21 cellular contexts compared by ENCODE assay signal in genomic region chr2:2587364-2587763, GRCh38.
"Had no signal": no experiment of that assay in that cellular context is flagged by ENCODE, and none has a peak within 500 bp of the region (broad histone marks: within the 10 kb centered on the region; RNA-seq: fewer than 3 reads in every experiment).

No MANE protein-coding gene starts in this region.

- H3K4me3 Mint-ChIP-seq: activated T-cell treated with anti-CD3 and anti-CD28 coated beads, Interleukin-2, amount 50 U/mL, for 24 hours; activated T-helper 17 cell treated with anti-CD3 and anti-CD28 coated beads, Interleukin-2, amount 50 U/mL, for 72 hours; central memory CD8-positive, alpha-beta T cell; mesothelial cell of epicardium; natural killer cell; type B pancreatic cell had no signal

- H3K36me3 Mint-ChIP-seq: mesothelial cell of epicardium, natural killer cell, type B pancreatic cell had no signal

- H3K27ac ChIP-seq: adrenal gland, breast epithelium, gastroesophageal sphincter, left ventricle myocardium inferior, thoracic aorta, vagina had no signal

- H3K4me3 ChIP-seq: adrenal gland, breast epithelium, gastroesophageal sphincter, left ventricle myocardium inferior, thoracic aorta, vagina had no signal

- DNase-seq: activated CD4-positive, alpha-beta T cell treated with anti-CD3 and anti-CD28 coated beads for 1 hour; activated CD8-positive, alpha-beta memory T cell treated with anti-CD3 and anti-CD28 coated beads, Interleukin-2, amount 50 U/mL, for 4 hours; activated T-cell treated with anti-CD3 and anti-CD28 coated beads, Interleukin-2, amount 50 U/mL, for 24 hours; dorsolateral prefrontal cortex; left ventricle myocardium inferior; natural killer cell; stimulated activated CD4-positive, alpha-beta T cell treated with anti-CD3 and anti-CD28 coated beads, Interleukin-2, amount 100 ng/mL, for 48 hours; stimulated activated naive CD4-positive, alpha-beta T cell had no signal

- H3K4me1 ChIP-seq: adrenal gland, breast epithelium, gastroesophageal sphincter, left ventricle myocardium inferior, vagina had no signal

- H3K4me1 Mint-ChIP-seq: activated T-helper 17 cell treated with anti-CD3 and anti-CD28 coated beads, Interleukin-2, amount 50 U/mL, for 72 hours; central memory CD8-positive, alpha-beta T cell; mesothelial cell of epicardium; natural killer cell had no signal

- H3K27me3 ChIP-seq: adrenal gland, dorsolateral prefrontal cortex, gastroesophageal sphincter, vagina had no signal

- H3K27me3 Mint-ChIP-seq: activated T-cell treated with anti-CD3 and anti-CD28 coated beads, Interleukin-2, amount 50 U/mL, for 24 hours; central memory CD8-positive, alpha-beta T cell had no signal

- H3K27ac Mint-ChIP-seq: activated naive CD4-positive, alpha-beta T cell treated with anti-CD3 and anti-CD28 coated beads, Interleukin-2, amount 50 U/mL, for 72 hours; activated T-cell treated with anti-CD3 and anti-CD28 coated beads, Interleukin-2, amount 50 U/mL, for 24 hours; activated T-helper 17 cell treated with anti-CD3 and anti-CD28 coated beads, Interleukin-2, amount 50 U/mL, for 72 hours; mesothelial cell of epicardium; natural killer cell; progenitor cell of endocrine pancreas; type B pancreatic cell had no signal

- FAIRE-seq: astrocyte, colon had no signal

- H3K9me3 Mint-ChIP-seq: activated naive CD4-positive, alpha-beta T cell treated with anti-CD3 and anti-CD28 coated beads, Interleukin-2, amount 50 U/mL, for 72 hours; activated T-cell treated with anti-CD3 and anti-CD28 coated beads, Interleukin-2, amount 50 U/mL, for 24 hours; activated T-helper 17 cell treated with anti-CD3 and anti-CD28 coated beads, Interleukin-2, amount 50 U/mL, for 72 hours; central memory CD8-positive, alpha-beta T cell; natural killer cell; type B pancreatic cell had no signal

- H3K36me3 ChIP-seq: adrenal gland, breast epithelium, gastroesophageal sphincter, left ventricle myocardium inferior, thoracic aorta, vagina had no signal

- ATAC-seq: activated naive CD4-positive, alpha-beta T cell treated with anti-CD3 and anti-CD28 coated beads, Interleukin-2, amount 50 U/mL, for 72 hours; activated T-helper 17 cell treated with anti-CD3 and anti-CD28 coated beads, Interleukin-2, amount 50 U/mL, for 72 hours; gastroesophageal sphincter; natural killer cell had no signal

- H3K9me3 ChIP-seq: adrenal gland, breast epithelium, gastroesophageal sphincter, left ventricle myocardium inferior, thoracic aorta, vagina had no signal
